ENCODE assay signal across 1 cellular context in the genomic region with DNA sequence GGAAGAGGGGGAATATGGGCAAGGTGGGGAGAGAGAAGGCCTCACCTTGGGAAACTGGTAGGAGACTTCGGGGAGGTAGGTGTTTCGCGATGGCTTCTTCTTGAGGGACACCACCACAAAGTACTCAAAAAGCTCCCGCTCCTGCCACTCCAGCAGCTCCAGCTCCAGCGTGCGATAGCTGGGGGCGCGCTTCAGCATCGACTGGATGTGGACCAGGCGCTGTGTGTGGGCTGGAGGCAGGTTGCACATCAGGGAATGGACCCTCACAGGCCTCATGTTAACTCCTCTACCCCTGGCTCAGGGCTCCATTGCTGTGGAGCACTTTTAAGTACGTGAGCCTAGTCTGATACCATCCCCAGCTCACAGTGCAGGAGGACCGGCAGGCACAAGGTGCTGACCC.
TF ChIP-seq lines count a peak whose summit lies in the region.

No MANE protein-coding gene starts in this region.

TF ChIP-seq in IMR-90, 13 proteins besides CTCF, POLR2A, EP300 and RAD21 (continued from another document):
- TF ChIP-seq BHLHE40 (IDR thresholded peaks at IDR 0.05; ENCODE audit: low read depth, low read length) (no peak), RCOR1 (IDR thresholded peaks at IDR 0.05; ENCODE audit: insufficient replicate concordance, low read length) (no peak), FOS (IDR thresholded peaks at IDR 0.05; ENCODE audit: low read depth, low read length) (no peak), CEBPB (IDR thresholded peaks at IDR 0.05; ENCODE audit: low read depth, low read length) (no peak), MAZ (IDR thresholded peaks at IDR 0.05; ENCODE audit: borderline replicate concordance, low read depth, low read length) (no peak), RFX5 (IDR thresholded peaks at IDR 0.05; ENCODE audit: low read depth, low read length) (no peak), SMC3 (IDR thresholded peaks at IDR 0.05; ENCODE audit: low read depth, low read length) (no peak)
- TF ChIP-seq, protein P1, sequence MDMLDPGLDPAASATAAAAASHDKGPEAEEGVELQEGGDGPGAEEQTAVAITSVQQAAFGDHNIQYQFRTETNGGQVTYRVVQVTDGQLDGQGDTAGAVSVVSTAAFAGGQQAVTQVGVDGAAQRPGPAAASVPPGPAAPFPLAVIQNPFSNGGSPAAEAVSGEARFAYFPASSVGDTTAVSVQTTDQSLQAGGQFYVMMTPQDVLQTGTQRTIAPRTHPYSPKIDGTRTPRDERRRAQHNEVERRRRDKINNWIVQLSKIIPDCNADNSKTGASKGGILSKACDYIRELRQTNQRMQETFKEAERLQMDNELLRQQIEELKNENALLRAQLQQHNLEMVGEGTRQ (IDR thresholded peaks at IDR 0.05; ENCODE audit: low read depth, low read length) = no peak
TF ChIP-seq in IMR-90: peak in this region for 0.
